In the genomic region with DNA sequence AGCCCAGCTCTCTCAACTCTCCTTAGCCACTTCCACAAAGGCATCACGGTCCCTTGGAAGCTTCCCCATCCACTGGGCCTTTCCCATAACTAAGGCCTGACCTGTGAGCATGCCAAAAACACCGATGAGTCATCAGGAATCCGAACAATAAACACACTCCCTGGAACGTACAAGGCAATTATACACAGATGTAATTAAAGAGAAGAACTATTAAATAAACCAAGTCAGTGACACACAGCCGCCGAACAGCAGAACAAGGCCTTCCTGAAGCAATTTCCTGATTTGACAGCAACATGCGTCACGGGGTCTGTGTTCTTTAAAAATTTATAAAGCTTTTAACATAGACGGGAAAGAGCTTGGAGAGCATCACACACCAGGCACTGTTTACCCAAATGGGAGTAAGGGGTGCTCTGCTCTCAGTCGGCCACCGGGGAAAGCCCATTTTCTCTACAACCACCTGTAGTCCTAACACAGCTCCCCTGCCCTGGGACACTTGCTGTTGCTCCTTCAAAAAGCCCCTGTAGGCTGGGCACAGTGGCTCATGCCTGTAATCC, we compare ENCODE assay signal across 7 cellular contexts. TPM values are rescaled to one million over a fixed set of nuclear protein-coding genes. Genes with fewer than 3 reads are reported as not detected.
DNase-seq lines count a peak whose midpoint lies in the region; ATAC-seq and TF ChIP-seq lines count a peak whose summit lies in the region.

No MANE protein-coding gene starts in this region.

- no peak overlapping the region for H3K27ac Mint-ChIP-seq in CD8-positive, alpha-beta memory T cell

- H3K27ac ChIP-seq in body of pancreas: peak overlapping the region; percentile 46 to 73 (median 63)
- H3K27ac ChIP-seq in CD8-positive, alpha-beta memory T cell (ENCODE audit: low read depth, low read length): no peak overlapping the region

- CTCF ChIA-PET in CD8-positive, alpha-beta memory T cell (lab: Charles Lee): interaction anchor here (1.1 kb wide), 1 partner anchor 11 kb away, joined by 3 read pairs; no protein-coding TSS in a partner anchor

- POLR2A ChIA-PET in CD8-positive, alpha-beta memory T cell (lab: Charles Lee): no interaction called here

- intact Hi-C loops in body of pancreas (cut with DNase I): no loop called here
- intact Hi-C loops in left colon (cut with DNase I, micrococcal nuclease): no loop called here

- no peaks in the 10 kb centered on the region for H3K27me3 ChIP-seq in body of pancreas
- no peaks in the 10 kb centered on the region for H3K27me3 ChIP-seq in CD8-positive, alpha-beta memory T cell (ENCODE audit: insufficient read depth, low read length, poor library complexity, severe bottlenecking)

- in situ Hi-C loops in G401 (cut with HindIII; ENCODE audit: low sequenced_read_pairs): loop anchor here (25.0 kb wide), 1 partner anchor 261 kb away; no protein-coding TSS in a partner anchor

- ATAC-seq in body of pancreas (peak; percentile 93), left colon (peak; percentile 91)

- TF ChIP-seq EP300 in Ishikawa (IDR thresholded peaks at IDR 0.05; ENCODE audit: borderline replicate concordance): no peak

- H3K27me3 Mint-ChIP-seq in CD8-positive, alpha-beta memory T cell: no peaks in the 10 kb centered on the region

- H3K4me3 ChIP-seq in body of pancreas: no peak overlapping the region
- no peak overlapping the region for H3K4me3 ChIP-seq in CD8-positive, alpha-beta memory T cell (ENCODE audit: low read length)

- TF ChIP-seq RAD21 in Ishikawa (IDR thresholded peaks at IDR 0.05; ENCODE audit: low read depth): no peak

- no peaks in the 10 kb centered on the region for H3K9me3 ChIP-seq in body of pancreas
- H3K9me3 ChIP-seq in CD8-positive, alpha-beta memory T cell (ENCODE audit: low read length): no peaks in the 10 kb centered on the region

- H3K4me1 Mint-ChIP-seq in CD8-positive, alpha-beta memory T cell: no peaks in the 10 kb centered on the region

- peaks cover 0 to 2% of the 10 kb centered on the region in 2 donors for H3K36me3 ChIP-seq in body of pancreas (replicated peaks in 1 of 2; ENCODE audit: insufficient read depth in 1 of 2, low read depth in 2 of 2)
- H3K36me3 ChIP-seq in CD8-positive, alpha-beta memory T cell (ENCODE audit: insufficient read depth, low read length): peaks cover 2% of the 10 kb centered on the region

- 36 to 62% methylated on average over 11 of the region's 11 CpGs for WGBS in body of pancreas, 2 donors

- H3K4me3 Mint-ChIP-seq in CD8-positive, alpha-beta memory T cell: no peak overlapping the region

- H3K4me1 ChIP-seq in body of pancreas: peaks cover 14% of the 10 kb centered on the region
- H3K4me1 ChIP-seq in CD8-positive, alpha-beta memory T cell (ENCODE audit: insufficient read depth, low read length): no peaks in the 10 kb centered on the region

- DNase-seq in body of pancreas (peak; percentile 55 to 87 (median 72)), left colon (peak; percentile 69 to 91), ureter (ENCODE audit: low spot score) (peak; percentile 89), G401 (ENCODE audit: low spot score) (no peak)
- no peak for DNase-seq in activated CD8-positive, alpha-beta memory T cell treated with anti-CD3 and anti-CD28 coated beads, Interleukin-2, amount 50 U/mL, for 48 hours
- DNase-seq in CD8-positive, alpha-beta memory T cell: no peak

- TF ChIP-seq POLR2A in body of pancreas (IDR thresholded peaks at IDR 0.05): no peak

- no peak for TF ChIP-seq CTCF in body of pancreas (IDR thresholded peaks at IDR 0.05)

- peaks cover 9 to 54% (median 27%) of the 10 kb centered on the region in 3 donors for H3K36me3 Mint-ChIP-seq in CD8-positive, alpha-beta memory T cell

- H3K9me3 Mint-ChIP-seq in CD8-positive, alpha-beta memory T cell: no peaks in the 10 kb centered on the region

TF ChIP-seq in Ishikawa, 13 proteins besides CTCF, POLR2A, EP300 and RAD21:
- TF ChIP-seq TEAD4 (IDR thresholded peaks at IDR 0.05): peak; percentile 71
- TF ChIP-seq, protein P1, sequence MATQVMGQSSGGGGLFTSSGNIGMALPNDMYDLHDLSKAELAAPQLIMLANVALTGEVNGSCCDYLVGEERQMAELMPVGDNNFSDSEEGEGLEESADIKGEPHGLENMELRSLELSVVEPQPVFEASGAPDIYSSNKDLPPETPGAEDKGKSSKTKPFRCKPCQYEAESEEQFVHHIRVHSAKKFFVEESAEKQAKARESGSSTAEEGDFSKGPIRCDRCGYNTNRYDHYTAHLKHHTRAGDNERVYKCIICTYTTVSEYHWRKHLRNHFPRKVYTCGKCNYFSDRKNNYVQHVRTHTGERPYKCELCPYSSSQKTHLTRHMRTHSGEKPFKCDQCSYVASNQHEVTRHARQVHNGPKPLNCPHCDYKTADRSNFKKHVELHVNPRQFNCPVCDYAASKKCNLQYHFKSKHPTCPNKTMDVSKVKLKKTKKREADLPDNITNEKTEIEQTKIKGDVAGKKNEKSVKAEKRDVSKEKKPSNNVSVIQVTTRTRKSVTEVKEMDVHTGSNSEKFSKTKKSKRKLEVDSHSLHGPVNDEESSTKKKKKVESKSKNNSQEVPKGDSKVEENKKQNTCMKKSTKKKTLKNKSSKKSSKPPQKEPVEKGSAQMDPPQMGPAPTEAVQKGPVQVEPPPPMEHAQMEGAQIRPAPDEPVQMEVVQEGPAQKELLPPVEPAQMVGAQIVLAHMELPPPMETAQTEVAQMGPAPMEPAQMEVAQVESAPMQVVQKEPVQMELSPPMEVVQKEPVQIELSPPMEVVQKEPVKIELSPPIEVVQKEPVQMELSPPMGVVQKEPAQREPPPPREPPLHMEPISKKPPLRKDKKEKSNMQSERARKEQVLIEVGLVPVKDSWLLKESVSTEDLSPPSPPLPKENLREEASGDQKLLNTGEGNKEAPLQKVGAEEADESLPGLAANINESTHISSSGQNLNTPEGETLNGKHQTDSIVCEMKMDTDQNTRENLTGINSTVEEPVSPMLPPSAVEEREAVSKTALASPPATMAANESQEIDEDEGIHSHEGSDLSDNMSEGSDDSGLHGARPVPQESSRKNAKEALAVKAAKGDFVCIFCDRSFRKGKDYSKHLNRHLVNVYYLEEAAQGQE (IDR thresholded peaks at IDR 0.05; ENCODE audit: low read depth): no peak
- TF ChIP-seq NFIC (IDR thresholded peaks at IDR 0.05): peak; percentile 69

RNA-seq across cellular contexts. Expression of gene COG7, which starts 29.4 kb away (rescaled TPM):
- total RNA-seq in body of pancreas: 10 to 100 TPM; 19.5 to 43.5 TPM
- 10 to 100 TPM; 29.3 to 42.5 TPM for total RNA-seq in left colon
- 45.6 TPM for total RNA-seq in ureter
- total RNA-seq in G401 (2014; rRNA removed; shearing (Covaris generic)): 13.3 and 16.4 TPM in 2 replicates
- total RNA-seq in CD8-positive, alpha-beta memory T cell: 10 to 100 TPM; 15.8 to 17.9 TPM
- 13.9 TPM for polyA plus RNA-seq in CD8-positive, alpha-beta memory T cell

Comparison
In these comparisons a context has a peak if more than half of its experiments do, and no peak if none do; other contexts are left out.
1. DNase-seq: peak in body of pancreas (4 of 4), left colon (2 of 2) and ureter (single experiment); none in G401 (single experiment), activated CD8-positive, alpha-beta memory T cell treated with anti-CD3 and anti-CD28 coated beads, Interleukin-2, amount 50 U/mL, for 48 hours (single experiment) and CD8-positive, alpha-beta memory T cell (0 of 5).